In the genomic region with DNA sequence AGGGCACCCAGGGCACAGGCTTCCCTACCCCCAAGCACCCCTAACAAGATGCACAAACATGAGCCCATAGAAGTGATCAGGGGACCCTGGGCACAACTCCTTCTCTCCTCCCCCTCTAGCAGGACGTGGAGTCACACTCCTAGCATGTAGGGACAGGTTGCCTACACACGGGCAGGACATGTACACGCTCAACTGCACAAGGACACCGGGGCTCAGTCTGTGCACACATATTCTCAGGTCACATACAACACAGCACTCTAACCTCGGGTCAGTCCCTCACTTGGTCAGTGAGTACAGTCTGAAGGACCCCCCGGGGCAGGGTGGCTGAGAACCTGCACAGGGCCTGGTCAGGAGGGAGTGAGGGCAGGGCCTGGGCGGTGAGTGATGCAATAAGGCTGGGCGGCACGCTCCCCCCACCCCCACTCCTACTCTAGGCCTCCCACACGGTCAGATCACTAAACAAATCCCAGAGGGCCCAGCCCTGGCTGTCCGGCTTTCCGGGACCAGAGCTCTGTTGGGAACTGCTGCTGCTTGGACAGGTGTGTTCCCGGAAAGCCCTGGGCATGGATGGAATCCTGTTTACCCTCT, we compare ENCODE assay signal across 10 cellular contexts. TPM values are rescaled to one million over a fixed set of nuclear protein-coding genes. Genes with fewer than 3 reads are reported as not detected.
DNase-seq lines count a peak whose midpoint lies in the region; ATAC-seq and TF ChIP-seq lines count a peak whose summit lies in the region.
"Had no signal": no experiment of that assay in that cellular context is flagged by ENCODE, and none has a peak within 500 bp of the region (broad histone marks: within the 10 kb centered on the region; RNA-seq: fewer than 3 reads in every experiment).

No MANE protein-coding gene starts in this region.

- TF ChIP-seq CTCF in esophagus muscularis mucosa (IDR thresholded peaks at IDR 0.05) (no peak), nephron (IDR thresholded peaks at IDR 0.05; ENCODE audit: unreplicated experiment in 3 of 3) (no peak)

- H3K4me1 Mint-ChIP-seq in nephron, result peaks cover 22% of the 10 kb centered on the region

- DNase-seq in COLO668 (lab: John Stamatoyannopoulos, UW; ENCODE audit: unreplicated experiment) (peak; percentile 37), NCI-H82 treated with DMSO at 0.1 percent for 48 hours (lab: John Stamatoyannopoulos, UW; ENCODE audit: unreplicated experiment) (peak; percentile 45), esophagus muscularis mucosa (ENCODE audit: extremely low spot score) (no peak), NCI-H748 (lab: John Stamatoyannopoulos, UW; ENCODE audit: unreplicated experiment) (no peak), NCI-H510A (lab: John Stamatoyannopoulos, UW) (no peak)

- peak overlapping the region; percentile 49 to 63 (median 52) for H3K4me3 ChIP-seq in esophagus muscularis mucosa

- H3K27ac ChIP-seq in esophagus muscularis mucosa (replicated peaks in 1 of 4), result no peak overlapping the region
- H3K27ac ChIP-seq: KMS-11 had no signal

- intact Hi-C loops in esophagus muscularis mucosa (cut with DNase I), result no loop called here

- H3K9me3 ChIP-seq in esophagus muscularis mucosa, result no peaks in the 10 kb centered on the region

- peaks cover 5 to 44% (median 28%) of the 10 kb centered on the region in 4 donors for H3K4me1 ChIP-seq in esophagus muscularis mucosa

- H3K36me3 ChIP-seq in esophagus muscularis mucosa, result no peaks in the 10 kb centered on the region

- H3K9me3 Mint-ChIP-seq in nephron, result no peaks in the 10 kb centered on the region

- peak overlapping the region; percentile 79 to 86 (median 86) for H3K4me3 Mint-ChIP-seq in nephron

- no peak for TF ChIP-seq EP300 in esophagus muscularis mucosa (IDR thresholded peaks at IDR 0.05)

- peak overlapping the region in 2 of 3 experiments; percentile 65 to 81 for H3K27ac Mint-ChIP-seq in nephron

- no peak for TF ChIP-seq POLR2A in esophagus muscularis mucosa (IDR thresholded peaks at IDR 0.05; ENCODE audit: low read depth)

- WGBS in esophagus muscularis mucosa, result 82% methylated on average over 8 of the region's 13 CpGs

- peaks cover 50% of the 10 kb centered on the region for H3K27me3 Mint-ChIP-seq in nephron (ENCODE audit: low read depth)

- peaks cover 0 to 77% (median 12%) of the 10 kb centered on the region in 4 donors for H3K27me3 ChIP-seq in esophagus muscularis mucosa

- H3K36me3 Mint-ChIP-seq in nephron (ENCODE audit: low read depth), result no peaks in the 10 kb centered on the region

- ATAC-seq in GM21723 (IDR thresholded peaks at IDR 0.05; ENCODE audit: unreplicated experiment) (no peak), HG03196 (IDR thresholded peaks at IDR 0.05; ENCODE audit: unreplicated experiment) (no peak)

RNA-seq across cellular contexts. Expression of a gene that starts 0.8 kb away (rescaled TPM):
- total RNA-seq in esophagus muscularis mucosa, result 10 to 100 TPM; 10.4 to 18.0 (median 14.6) TPM

RNA-seq across cellular contexts. Expression of a gene that starts 44.9 kb away (rescaled TPM):
- total RNA-seq in esophagus muscularis mucosa, result not detected
- total RNA-seq: cerebellum had no signal

Comparison
In these comparisons a context has a peak if more than half of its experiments do, and no peak if none do; other contexts are left out.
1. DNase-seq: peak in COLO668 (single experiment) and NCI-H82 treated with DMSO at 0.1 percent for 48 hours (single experiment); none in esophagus muscularis mucosa (single experiment), NCI-H748 (single experiment) and NCI-H510A (single experiment).